1 cellular context compared by ENCODE assay signal in the genomic region with DNA sequence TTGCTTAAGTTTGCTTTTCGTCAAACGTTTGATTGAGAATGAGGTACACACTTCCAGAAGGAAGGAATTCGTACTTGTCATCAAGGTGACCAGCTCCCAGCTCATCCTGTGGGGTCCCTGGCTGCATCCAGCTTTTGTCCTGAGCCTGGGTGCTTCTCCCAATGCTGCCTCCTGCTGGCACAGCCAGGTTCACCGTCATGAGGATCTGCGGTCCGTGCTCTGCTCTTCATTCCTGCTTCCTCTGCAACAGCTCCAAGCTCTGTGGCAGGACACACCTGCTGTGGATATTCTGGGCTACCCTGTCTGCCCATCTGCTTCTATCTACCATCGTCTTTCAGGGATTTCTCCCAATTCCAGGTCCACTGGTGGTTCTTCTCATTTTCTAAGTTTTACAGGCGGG.
TF ChIP-seq lines count a peak whose summit lies in the region.

No MANE protein-coding gene starts in this region.

TF ChIP-seq in H1, 55 proteins besides CTCF, POLR2A, EP300 and RAD21:
- no peak for TF ChIP-seq KDM1A (IDR thresholded peaks at IDR 0.05; ENCODE audit: borderline replicate concordance, low read length)
- TF ChIP-seq, protein P1, sequence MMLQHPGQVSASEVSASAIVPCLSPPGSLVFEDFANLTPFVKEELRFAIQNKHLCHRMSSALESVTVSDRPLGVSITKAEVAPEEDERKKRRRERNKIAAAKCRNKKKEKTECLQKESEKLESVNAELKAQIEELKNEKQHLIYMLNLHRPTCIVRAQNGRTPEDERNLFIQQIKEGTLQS (IDR thresholded peaks at IDR 0.05; ENCODE audit: insufficient read depth, low read depth, low read length): no peak
- peak; percentile 21; the same call in 1 of the 2 replicates for TF ChIP-seq GABPA (IDR thresholded peaks at IDR 0.05; ENCODE audit: borderline replicate concordance, insufficient read depth, low read length)
- TF ChIP-seq, protein P2, sequence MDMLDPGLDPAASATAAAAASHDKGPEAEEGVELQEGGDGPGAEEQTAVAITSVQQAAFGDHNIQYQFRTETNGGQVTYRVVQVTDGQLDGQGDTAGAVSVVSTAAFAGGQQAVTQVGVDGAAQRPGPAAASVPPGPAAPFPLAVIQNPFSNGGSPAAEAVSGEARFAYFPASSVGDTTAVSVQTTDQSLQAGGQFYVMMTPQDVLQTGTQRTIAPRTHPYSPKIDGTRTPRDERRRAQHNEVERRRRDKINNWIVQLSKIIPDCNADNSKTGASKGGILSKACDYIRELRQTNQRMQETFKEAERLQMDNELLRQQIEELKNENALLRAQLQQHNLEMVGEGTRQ (IDR thresholded peaks at IDR 0.05; ENCODE audit: low read length): no peak
- TF ChIP-seq, protein P3, sequence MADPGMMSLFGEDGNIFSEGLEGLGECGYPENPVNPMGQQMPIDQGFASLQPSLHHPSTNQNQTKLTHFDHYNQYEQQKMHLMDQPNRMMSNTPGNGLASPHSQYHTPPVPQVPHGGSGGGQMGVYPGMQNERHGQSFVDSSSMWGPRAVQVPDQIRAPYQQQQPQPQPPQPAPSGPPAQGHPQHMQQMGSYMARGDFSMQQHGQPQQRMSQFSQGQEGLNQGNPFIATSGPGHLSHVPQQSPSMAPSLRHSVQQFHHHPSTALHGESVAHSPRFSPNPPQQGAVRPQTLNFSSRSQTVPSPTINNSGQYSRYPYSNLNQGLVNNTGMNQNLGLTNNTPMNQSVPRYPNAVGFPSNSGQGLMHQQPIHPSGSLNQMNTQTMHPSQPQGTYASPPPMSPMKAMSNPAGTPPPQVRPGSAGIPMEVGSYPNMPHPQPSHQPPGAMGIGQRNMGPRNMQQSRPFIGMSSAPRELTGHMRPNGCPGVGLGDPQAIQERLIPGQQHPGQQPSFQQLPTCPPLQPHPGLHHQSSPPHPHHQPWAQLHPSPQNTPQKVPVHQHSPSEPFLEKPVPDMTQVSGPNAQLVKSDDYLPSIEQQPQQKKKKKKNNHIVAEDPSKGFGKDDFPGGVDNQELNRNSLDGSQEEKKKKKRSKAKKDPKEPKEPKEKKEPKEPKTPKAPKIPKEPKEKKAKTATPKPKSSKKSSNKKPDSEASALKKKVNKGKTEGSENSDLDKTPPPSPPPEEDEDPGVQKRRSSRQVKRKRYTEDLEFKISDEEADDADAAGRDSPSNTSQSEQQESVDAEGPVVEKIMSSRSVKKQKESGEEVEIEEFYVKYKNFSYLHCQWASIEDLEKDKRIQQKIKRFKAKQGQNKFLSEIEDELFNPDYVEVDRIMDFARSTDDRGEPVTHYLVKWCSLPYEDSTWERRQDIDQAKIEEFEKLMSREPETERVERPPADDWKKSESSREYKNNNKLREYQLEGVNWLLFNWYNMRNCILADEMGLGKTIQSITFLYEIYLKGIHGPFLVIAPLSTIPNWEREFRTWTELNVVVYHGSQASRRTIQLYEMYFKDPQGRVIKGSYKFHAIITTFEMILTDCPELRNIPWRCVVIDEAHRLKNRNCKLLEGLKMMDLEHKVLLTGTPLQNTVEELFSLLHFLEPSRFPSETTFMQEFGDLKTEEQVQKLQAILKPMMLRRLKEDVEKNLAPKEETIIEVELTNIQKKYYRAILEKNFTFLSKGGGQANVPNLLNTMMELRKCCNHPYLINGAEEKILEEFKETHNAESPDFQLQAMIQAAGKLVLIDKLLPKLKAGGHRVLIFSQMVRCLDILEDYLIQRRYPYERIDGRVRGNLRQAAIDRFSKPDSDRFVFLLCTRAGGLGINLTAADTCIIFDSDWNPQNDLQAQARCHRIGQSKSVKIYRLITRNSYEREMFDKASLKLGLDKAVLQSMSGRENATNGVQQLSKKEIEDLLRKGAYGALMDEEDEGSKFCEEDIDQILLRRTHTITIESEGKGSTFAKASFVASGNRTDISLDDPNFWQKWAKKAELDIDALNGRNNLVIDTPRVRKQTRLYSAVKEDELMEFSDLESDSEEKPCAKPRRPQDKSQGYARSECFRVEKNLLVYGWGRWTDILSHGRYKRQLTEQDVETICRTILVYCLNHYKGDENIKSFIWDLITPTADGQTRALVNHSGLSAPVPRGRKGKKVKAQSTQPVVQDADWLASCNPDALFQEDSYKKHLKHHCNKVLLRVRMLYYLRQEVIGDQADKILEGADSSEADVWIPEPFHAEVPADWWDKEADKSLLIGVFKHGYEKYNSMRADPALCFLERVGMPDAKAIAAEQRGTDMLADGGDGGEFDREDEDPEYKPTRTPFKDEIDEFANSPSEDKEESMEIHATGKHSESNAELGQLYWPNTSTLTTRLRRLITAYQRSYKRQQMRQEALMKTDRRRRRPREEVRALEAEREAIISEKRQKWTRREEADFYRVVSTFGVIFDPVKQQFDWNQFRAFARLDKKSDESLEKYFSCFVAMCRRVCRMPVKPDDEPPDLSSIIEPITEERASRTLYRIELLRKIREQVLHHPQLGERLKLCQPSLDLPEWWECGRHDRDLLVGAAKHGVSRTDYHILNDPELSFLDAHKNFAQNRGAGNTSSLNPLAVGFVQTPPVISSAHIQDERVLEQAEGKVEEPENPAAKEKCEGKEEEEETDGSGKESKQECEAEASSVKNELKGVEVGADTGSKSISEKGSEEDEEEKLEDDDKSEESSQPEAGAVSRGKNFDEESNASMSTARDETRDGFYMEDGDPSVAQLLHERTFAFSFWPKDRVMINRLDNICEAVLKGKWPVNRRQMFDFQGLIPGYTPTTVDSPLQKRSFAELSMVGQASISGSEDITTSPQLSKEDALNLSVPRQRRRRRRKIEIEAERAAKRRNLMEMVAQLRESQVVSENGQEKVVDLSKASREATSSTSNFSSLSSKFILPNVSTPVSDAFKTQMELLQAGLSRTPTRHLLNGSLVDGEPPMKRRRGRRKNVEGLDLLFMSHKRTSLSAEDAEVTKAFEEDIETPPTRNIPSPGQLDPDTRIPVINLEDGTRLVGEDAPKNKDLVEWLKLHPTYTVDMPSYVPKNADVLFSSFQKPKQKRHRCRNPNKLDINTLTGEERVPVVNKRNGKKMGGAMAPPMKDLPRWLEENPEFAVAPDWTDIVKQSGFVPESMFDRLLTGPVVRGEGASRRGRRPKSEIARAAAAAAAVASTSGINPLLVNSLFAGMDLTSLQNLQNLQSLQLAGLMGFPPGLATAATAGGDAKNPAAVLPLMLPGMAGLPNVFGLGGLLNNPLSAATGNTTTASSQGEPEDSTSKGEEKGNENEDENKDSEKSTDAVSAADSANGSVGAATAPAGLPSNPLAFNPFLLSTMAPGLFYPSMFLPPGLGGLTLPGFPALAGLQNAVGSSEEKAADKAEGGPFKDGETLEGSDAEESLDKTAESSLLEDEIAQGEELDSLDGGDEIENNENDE (IDR thresholded peaks at IDR 0.05; ENCODE audit: insufficient replicate concordance, low read length): no peak
- TF ChIP-seq SIRT6 (IDR thresholded peaks at IDR 0.05; ENCODE audit: low read length): no peak
- TF ChIP-seq CREB1 (IDR thresholded peaks at IDR 0.05): no peak
TF ChIP-seq in H1: peak in this region for 1.
